In the genomic region with DNA sequence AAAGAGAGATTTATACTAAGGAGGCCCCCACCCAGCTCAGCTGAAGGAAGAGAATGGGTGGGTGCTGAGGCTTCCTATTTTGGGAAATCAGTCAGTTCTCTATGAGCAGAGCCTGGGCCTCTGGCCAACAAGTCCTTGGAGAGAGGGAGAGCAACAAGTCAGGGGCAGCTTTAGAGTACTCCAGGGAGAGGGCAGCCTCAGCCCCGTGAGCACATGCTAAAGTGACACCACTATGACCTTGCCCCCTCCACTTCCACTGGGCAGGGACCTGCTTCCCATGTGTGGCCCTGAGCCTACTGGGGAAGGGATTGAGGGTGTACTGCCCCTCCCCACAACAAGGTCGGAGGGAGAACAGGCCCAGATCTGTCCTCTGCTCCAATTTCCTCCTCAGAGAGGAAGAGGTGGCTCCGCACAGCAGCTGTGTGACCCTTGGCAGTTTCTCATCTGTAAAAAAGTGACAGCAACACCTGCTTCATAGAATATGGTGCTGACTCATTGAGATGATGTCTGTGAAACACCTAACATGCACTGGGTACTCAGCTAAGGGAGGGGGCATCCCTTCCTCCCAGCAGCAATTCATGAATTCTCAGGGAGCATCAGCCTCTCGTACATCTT, we compare ENCODE assay signal across 9 cellular contexts.
DNase-seq lines count a peak whose midpoint lies in the region; ATAC-seq and TF ChIP-seq lines count a peak whose summit lies in the region.
"Had no signal": no experiment of that assay in that cellular context is flagged by ENCODE, and none has a peak within 500 bp of the region (broad histone marks: within the 10 kb centered on the region; RNA-seq: fewer than 3 reads in every experiment).

No MANE protein-coding gene starts in this region.

- H3K4me1 Mint-ChIP-seq in glutamatergic neuron (ENCODE audit: low read depth, unreplicated experiment) = peaks cover 49% of the 10 kb centered on the region

- WGBS in prostate gland = 38% methylated on average over 4 of the region's 4 CpGs

- peaks cover 10% of the 10 kb centered on the region for H3K4me1 ChIP-seq in prostate gland (replicated peaks)

- H3K4me3 ChIP-seq in prostate gland = no peak overlapping the region
- H3K4me3 ChIP-seq: lung had no signal

- no peak overlapping the region for H3K27ac Mint-ChIP-seq in glutamatergic neuron (ENCODE audit: unreplicated experiment)

- ATAC-seq in GM21529 (IDR thresholded peaks at IDR 0.05; ENCODE audit: unreplicated experiment) = peak; percentile 44

- CTCF ChIA-PET in GM10248 (lab: Yijun Ruan, JAX) = interaction anchor here (0.9 to 6.5 kb wide), 5 partner anchors 8 to 16 kb away, joined by 3 to 31 read pairs (median 6); no protein-coding TSS in a partner anchor

- peaks cover 6% of the 10 kb centered on the region for H3K9me3 Mint-ChIP-seq in glutamatergic neuron (ENCODE audit: unreplicated experiment)

- TF ChIP-seq POLR2A in prostate gland (IDR thresholded peaks at IDR 0.05) = no peak

- peak; percentile 48 for DNase-seq in GM10248 (ENCODE audit: extremely low spot score)
- DNase-seq in NCI-H2171 (lab: John Stamatoyannopoulos, UW) = peak; percentile 75
- peak; percentile 43 for DNase-seq in kidney tubule cell (ENCODE audit: low spot score)
- DNase-seq in NCI-H2107 (lab: John Stamatoyannopoulos, UW) = no peak
- no peak for DNase-seq in retina
- no peak for DNase-seq in glutamatergic neuron
- no peak for DNase-seq in prostate gland (ENCODE audit: low spot score)

- TF ChIP-seq CTCF in GM10248 (IDR thresholded peaks at IDR 0.05; ENCODE audit: control extremely low read depth, extremely low read depth, low read depth, missing control alignments) = no peak
- no peak for TF ChIP-seq CTCF in glutamatergic neuron (IDR thresholded peaks at IDR 0.05; ENCODE audit: partially characterized antibody, unreplicated experiment)
- no peak for TF ChIP-seq CTCF in prostate gland (IDR thresholded peaks at IDR 0.05)

- no peaks in the 10 kb centered on the region for H3K36me3 ChIP-seq in prostate gland

- H3K4me3 Mint-ChIP-seq in glutamatergic neuron (ENCODE audit: unreplicated experiment) = no peak overlapping the region

- no peaks in the 10 kb centered on the region for H3K27me3 ChIP-seq in prostate gland (replicated peaks; ENCODE audit: insufficient read depth)

- no peak overlapping the region for H3K27ac ChIP-seq in prostate gland

- intact Hi-C loops in prostate gland (cut with DNase I) = no loop called here

- peaks cover 2% of the 10 kb centered on the region for H3K27me3 Mint-ChIP-seq in glutamatergic neuron (ENCODE audit: unreplicated experiment)

- H3K9me3 ChIP-seq in prostate gland = no peaks in the 10 kb centered on the region

- POLR2A ChIA-PET in GM10248 (lab: Yijun Ruan, JAX) = interaction anchor here (0.6 kb wide), 1 partner anchor 65 kb away, joined by 4 read pairs; no protein-coding TSS in a partner anchor

- H3K36me3 Mint-ChIP-seq in glutamatergic neuron (ENCODE audit: unreplicated experiment) = no peaks in the 10 kb centered on the region

Comparison
In these comparisons a context has a peak if more than half of its experiments do, and no peak if none do; other contexts are left out.
1. DNase-seq: peak in GM10248 (single experiment), NCI-H2171 (single experiment) and kidney tubule cell (single experiment); none in NCI-H2107 (single experiment), retina (single experiment), glutamatergic neuron (single experiment) and prostate gland (single experiment).